Comparison of ENCODE assay signal across 8 cellular contexts in the genomic region with DNA sequence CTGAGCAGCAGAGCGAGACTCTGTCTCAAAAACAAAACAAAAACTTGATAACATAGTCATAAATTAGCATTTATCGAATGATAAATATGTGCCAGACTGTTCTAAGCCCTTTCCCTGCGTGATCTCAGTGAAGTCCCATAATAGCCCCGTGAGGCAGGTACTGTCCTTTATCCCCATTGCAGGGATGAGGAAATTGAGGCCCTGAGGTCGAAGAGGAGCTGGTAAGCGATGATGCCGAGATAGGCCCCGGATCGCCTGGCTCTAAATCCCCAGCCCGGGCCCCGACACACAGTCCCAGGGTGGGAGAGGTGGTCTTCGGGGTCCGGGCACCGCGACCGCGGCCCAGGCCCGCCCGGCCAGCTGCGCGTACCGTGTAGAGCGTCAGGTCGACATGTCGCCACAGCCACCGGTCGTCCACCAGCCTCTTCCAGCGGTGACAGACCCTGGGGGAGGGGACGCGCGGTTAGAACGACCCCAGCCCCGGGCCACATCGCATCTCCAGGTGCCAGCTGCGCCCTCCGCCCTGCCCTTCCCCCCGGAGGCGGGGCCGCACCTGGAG. TPM values are rescaled to one million over a fixed set of nuclear protein-coding genes. Genes with fewer than 3 reads are reported as not detected.
A peak's percentile ranks its signal among the peaks of the same experiment; 100 is the strongest.
DNase-seq lines count a peak whose midpoint lies in the region; ATAC-seq and TF ChIP-seq lines count a peak whose summit lies in the region.

No MANE protein-coding gene starts in this region.

- H3K27me3 ChIP-seq in SJCRH30 (no peaks in the 10 kb centered on the region), esophagus muscularis mucosa (no peaks in the 10 kb centered on the region)

- ATAC-seq in GM18505 (IDR thresholded peaks at IDR 0.05; ENCODE audit: unreplicated experiment) (peak; percentile 4), GM18868 (IDR thresholded peaks at IDR 0.05; ENCODE audit: unreplicated experiment) (no peak), HG02840 (IDR thresholded peaks at IDR 0.05; ENCODE audit: low FRiP score, unreplicated experiment) (no peak)

- TF ChIP-seq EP300 in esophagus muscularis mucosa (IDR thresholded peaks at IDR 0.05) = no peak

- DNase-seq in SJCRH30 = no peak
- no peak for DNase-seq in esophagus muscularis mucosa (ENCODE audit: extremely low spot score)
- DNase-seq in progenitor cell of endocrine pancreas (ENCODE audit: low spot score, unreplicated experiment) = no peak
- no peak for DNase-seq in DMS114 treated with DMSO at 0.1 percent for 48 hours (lab: John Stamatoyannopoulos, UW; ENCODE audit: unreplicated experiment)
- no peak for DNase-seq in stimulated activated CD4-positive, alpha-beta T cell treated with anti-CD3 and anti-CD28 coated beads, Interleukin-12 subunit alpha, Interleukin-12 subunit beta, amount 100 ng/mL, for 4 hours

- peak overlapping the region; percentile 83 for H3K27ac ChIP-seq in SJCRH30
- H3K27ac ChIP-seq in esophagus muscularis mucosa (replicated peaks in 1 of 4) = peak overlapping the region; percentile 92 to 95 (median 92)

- H3K9me3 ChIP-seq in SJCRH30 (replicated peaks) (no peaks in the 10 kb centered on the region; the same call in 1 of the 2 replicates), esophagus muscularis mucosa (peaks cover 0 to 4% (median 0%) of the 10 kb centered on the region in 4 donors)

- H3K36me3 Mint-ChIP-seq in progenitor cell of endocrine pancreas (ENCODE audit: insufficient read depth) = peaks cover 21% of the 10 kb centered on the region

- H3K4me1 Mint-ChIP-seq in progenitor cell of endocrine pancreas (ENCODE audit: low read depth) = peaks cover 11% of the 10 kb centered on the region

- H3K27me3 Mint-ChIP-seq in progenitor cell of endocrine pancreas = no peaks in the 10 kb centered on the region

- intact Hi-C loops in esophagus muscularis mucosa (cut with DNase I) = no loop called here

- H3K4me1 ChIP-seq in SJCRH30 (no peaks in the 10 kb centered on the region; the same call in 1 of the 2 replicates), esophagus muscularis mucosa (peaks cover 12 to 36% (median 30%) of the 10 kb centered on the region in 4 donors)

- 18% methylated on average over 7 of the region's 39 CpGs for WGBS in esophagus muscularis mucosa

- TF ChIP-seq POLR2A in GM18505 (IDR thresholded peaks at IDR 0.05; ENCODE audit: borderline replicate concordance, extremely low read depth, insufficient read depth, insufficient read length) = no peak
- no peak for TF ChIP-seq POLR2A in esophagus muscularis mucosa (IDR thresholded peaks at IDR 0.05; ENCODE audit: low read depth)

- H3K36me3 ChIP-seq in SJCRH30 (peaks cover 10% of the 10 kb centered on the region), esophagus muscularis mucosa (peaks cover 0 to 25% (median 10%) of the 10 kb centered on the region in 4 donors)

- H3K27ac Mint-ChIP-seq in progenitor cell of endocrine pancreas = peak overlapping the region; percentile 96

- TF ChIP-seq CTCF in esophagus muscularis mucosa (IDR thresholded peaks at IDR 0.05) = no peak
- no peak for TF ChIP-seq CTCF in progenitor cell of endocrine pancreas (IDR thresholded peaks at IDR 0.05; ENCODE audit: unreplicated experiment)

- H3K9me3 Mint-ChIP-seq in progenitor cell of endocrine pancreas (ENCODE audit: low read depth) = peaks cover 7% of the 10 kb centered on the region

- peak overlapping the region; percentile 94 for H3K4me3 Mint-ChIP-seq in progenitor cell of endocrine pancreas (ENCODE audit: low read depth)

- H3K4me3 ChIP-seq in SJCRH30 (peak overlapping the region; percentile 89), esophagus muscularis mucosa (peak overlapping the region; percentile 92 to 99 (median 94))

RNA-seq across cellular contexts. Expression of a gene that starts 0.6 kb away (rescaled TPM):
- total RNA-seq in SJCRH30 (2014; rRNA removed; shearing (Covaris generic)) = 20.0 and 20.6 TPM in 2 replicates
- total RNA-seq in esophagus muscularis mucosa (10 to 100 TPM; 15.8 to 32.7 (median 29.2) TPM), progenitor cell of endocrine pancreas (30.9 and 32.0 TPM in 2 replicates)

RNA-seq across cellular contexts. Expression of a gene that starts 9.5 kb away (rescaled TPM):
- total RNA-seq in SJCRH30 (2014; rRNA removed; shearing (Covaris generic)) = 250 and 326 TPM in 2 replicates
- 100 to 1,000 TPM; 297 to 717 (median 464) TPM for total RNA-seq in esophagus muscularis mucosa
- total RNA-seq in progenitor cell of endocrine pancreas = 335 and 342 TPM in 2 replicates

RNA-seq across cellular contexts. Expression of a gene that starts 16.9 kb away (rescaled TPM):
- 90.1 and 105 TPM in 2 replicates for total RNA-seq in SJCRH30 (2014; rRNA removed; shearing (Covaris generic))
- total RNA-seq in esophagus muscularis mucosa = 100 to 1,000 TPM; 113 to 183 (median 145) TPM
- 83.3 and 90.6 TPM in 2 replicates for total RNA-seq in progenitor cell of endocrine pancreas

RNA-seq across cellular contexts. Expression of a gene that starts 49.7 kb away (rescaled TPM):
- 0.89 and 3.1 TPM in 2 replicates for total RNA-seq in SJCRH30 (2014; rRNA removed; shearing (Covaris generic))
- total RNA-seq in esophagus muscularis mucosa = 10 to 100 TPM; 19.7 to 43.2 (median 22.8) TPM
- total RNA-seq in progenitor cell of endocrine pancreas = 33.3 and 34.0 TPM in 2 replicates
